25 cellular contexts compared by ENCODE assay signal in the genomic region with DNA sequence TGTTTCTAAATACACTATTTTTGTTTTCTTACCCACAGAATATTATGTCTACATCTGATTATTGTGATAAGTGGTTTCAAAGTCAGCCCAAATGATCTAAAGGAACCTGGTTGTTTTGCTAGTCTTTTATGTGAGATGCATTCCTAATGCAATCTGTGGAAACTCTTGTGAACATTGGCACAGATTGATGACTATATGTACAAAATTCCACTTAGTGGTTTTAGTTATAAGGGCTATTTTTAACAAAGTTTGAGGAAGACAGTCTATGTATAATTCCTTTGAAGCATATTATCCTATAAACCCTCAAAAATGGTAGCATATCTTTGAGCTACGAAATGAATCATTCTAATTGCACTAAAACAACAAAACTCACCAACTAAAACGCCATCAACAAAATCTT.
A peak's percentile ranks its signal among the peaks of the same experiment; 100 is the strongest.
DNase-seq lines count a peak whose midpoint lies in the region; ATAC-seq and TF ChIP-seq lines count a peak whose summit lies in the region.
"Had no signal": no experiment of that assay in that cellular context is flagged by ENCODE, and none has a peak within 500 bp of the region (broad histone marks: within the 10 kb centered on the region; RNA-seq: fewer than 3 reads in every experiment).

No MANE protein-coding gene starts in this region.

- POLR2A ChIA-PET in AG04449 (lab: Yijun Ruan, JAX) = interaction anchor here (1.4 kb wide), 1 partner anchor 11 kb away, joined by 6 read pairs; no protein-coding TSS in a partner anchor

- 81 to 91% (median 88%) methylated on average over 2 of the region's 2 CpGs for WGBS in psoas muscle, 3 donors
- 57 to 71% methylated on average over 2 of the region's 2 CpGs for WGBS in esophagus squamous epithelium, 2 donors

- CTCF ChIA-PET in AG04449 (lab: Yijun Ruan, JAX) = no interaction called here

- no peak for TF ChIP-seq POLR2A in esophagus squamous epithelium (IDR thresholded peaks at IDR 0.05)

- DNase-seq in AG04449 (ENCODE audit: low read depth, low spot score) (peak; percentile 53), M059J (ENCODE audit: low read depth) (peak; percentile 10), brain microvascular endothelial cell (peak; percentile 18), foreskin fibroblast (peak; percentile 28 to 46), left lobe of liver (ENCODE audit: low spot score) (no peak), psoas muscle (no peak), ascending aorta (ENCODE audit: low spot score in 2 of 2) (no peak), esophagus squamous epithelium (lab: John Stamatoyannopoulos, UW) (no peak)
- DNase-seq: 8988T; activated CD4-positive, alpha-beta T cell treated with anti-CD3 and anti-CD28 coated beads, Interleukin-2, amount 50 U/mL, for 1 hour; activated naive CD4-positive, alpha-beta T cell treated with anti-CD3 and anti-CD28 coated beads, Interleukin-2, amount 50 U/mL, for 16 hours; BE2C; DMS53; effector memory CD4-positive, alpha-beta T cell; head of caudate nucleus; Karpas-422; NCI-H1092 treated with DMSO at 0.1 percent for 48 hours; NCI-H187 treated with DMSO at 0.1 percent for 48 hours; NCI-H345; NCI-H748 treated with DMSO at 0.1 percent for 48 hours; stimulated activated CD8-positive, alpha-beta memory T cell treated with anti-CD3 and anti-CD28 coated beads, Interleukin-4, amount 100 ng/mL, for 48 hours had no signal

- H3K27ac ChIP-seq in brain microvascular endothelial cell = no peak overlapping the region
- H3K27ac ChIP-seq in psoas muscle = no peak overlapping the region
- H3K27ac ChIP-seq in ascending aorta = no peak overlapping the region
- H3K27ac ChIP-seq in esophagus squamous epithelium = no peak overlapping the region
- H3K27ac ChIP-seq: esophagus muscularis mucosa, prostate gland, VCaP had no signal

- no peak for ATAC-seq in left lobe of liver
- no peak for ATAC-seq in psoas muscle
- ATAC-seq: GM12878 had no signal

- no peak overlapping the region for H3K4me3 ChIP-seq in AG04449 (ENCODE audit: low read depth, low read length)
- no peak overlapping the region for H3K4me3 ChIP-seq in brain microvascular endothelial cell (ENCODE audit: low read depth, low read length)
- H3K4me3 ChIP-seq in foreskin fibroblast (ENCODE audit: low read depth in 1 of 2, low read length in 2 of 2) = no peak overlapping the region
- H3K4me3 ChIP-seq in psoas muscle = no peak overlapping the region
- H3K4me3 ChIP-seq in ascending aorta = no peak overlapping the region
- no peak overlapping the region for H3K4me3 ChIP-seq in esophagus squamous epithelium
- H3K4me3 ChIP-seq: GM12878, prostate gland had no signal

- no peaks in the 10 kb centered on the region for H3K36me3 ChIP-seq in brain microvascular endothelial cell (replicated peaks)
- H3K36me3 ChIP-seq in psoas muscle (ENCODE audit: insufficient read depth in 1 of 2, low read depth in 1 of 2) = no peaks in the 10 kb centered on the region
- H3K36me3 ChIP-seq in ascending aorta = no peaks in the 10 kb centered on the region
- H3K36me3 ChIP-seq in esophagus squamous epithelium = no peaks in the 10 kb centered on the region
- H3K36me3 ChIP-seq: BE2C, esophagus muscularis mucosa, prostate gland had no signal

- H3K27me3 ChIP-seq in brain microvascular endothelial cell (replicated peaks) = no peaks in the 10 kb centered on the region
- no peaks in the 10 kb centered on the region for H3K27me3 ChIP-seq in psoas muscle (ENCODE audit: insufficient read depth in 3 of 3, low read length in 2 of 3)
- no peaks in the 10 kb centered on the region for H3K27me3 ChIP-seq in ascending aorta
- no peaks in the 10 kb centered on the region for H3K27me3 ChIP-seq in esophagus squamous epithelium
- H3K27me3 ChIP-seq: BE2C, esophagus muscularis mucosa had no signal

- intact Hi-C loops in psoas muscle (cut with DNase I) = no loop called here
- intact Hi-C loops in ascending aorta (cut with DNase I) = no loop called here
- intact Hi-C loops in esophagus squamous epithelium (cut with DNase I) = no loop called here

- H3K4me1 ChIP-seq in psoas muscle (no peaks in the 10 kb centered on the region), ascending aorta (no peaks in the 10 kb centered on the region), esophagus squamous epithelium (no peaks in the 10 kb centered on the region)
- H3K4me1 ChIP-seq: esophagus muscularis mucosa, prostate gland had no signal

- in situ Hi-C loops in brain microvascular endothelial cell (cut with HindIII; ENCODE audit: low pct_ligation_motif_present, low sequenced_read_pairs) = no loop called here

- no peak for TF ChIP-seq CTCF in AG04449 (IDR thresholded peaks at IDR 0.05; ENCODE audit: insufficient read depth, low read length, missing control alignments)
- TF ChIP-seq CTCF in brain microvascular endothelial cell (IDR thresholded peaks at IDR 0.05; ENCODE audit: low read depth, low read length, missing control alignments) = no peak
- no peak for TF ChIP-seq CTCF in foreskin fibroblast (IDR thresholded peaks at IDR 0.05; ENCODE audit: low read depth, low read length)
- TF ChIP-seq CTCF in psoas muscle (IDR thresholded peaks at IDR 0.05) = no peak
- no peak for TF ChIP-seq CTCF in ascending aorta (IDR thresholded peaks at IDR 0.05)
- TF ChIP-seq CTCF in esophagus squamous epithelium (IDR thresholded peaks at IDR 0.05) = no peak

- no peaks in the 10 kb centered on the region for H3K9me3 ChIP-seq in psoas muscle
- no peaks in the 10 kb centered on the region for H3K9me3 ChIP-seq in ascending aorta
- H3K9me3 ChIP-seq in esophagus squamous epithelium = no peaks in the 10 kb centered on the region
- H3K9me3 ChIP-seq: BE2C, esophagus muscularis mucosa, prostate gland had no signal

Comparison
In these comparisons a context has a peak if more than half of its experiments do, and no peak if none do; other contexts are left out.
1. DNase-seq: peak in AG04449 (single experiment), M059J (single experiment), brain microvascular endothelial cell (single experiment) and foreskin fibroblast (2 of 2); none in left lobe of liver (single experiment), psoas muscle (0 of 2), ascending aorta (0 of 2) and esophagus squamous epithelium (single experiment).